In the genomic region with DNA sequence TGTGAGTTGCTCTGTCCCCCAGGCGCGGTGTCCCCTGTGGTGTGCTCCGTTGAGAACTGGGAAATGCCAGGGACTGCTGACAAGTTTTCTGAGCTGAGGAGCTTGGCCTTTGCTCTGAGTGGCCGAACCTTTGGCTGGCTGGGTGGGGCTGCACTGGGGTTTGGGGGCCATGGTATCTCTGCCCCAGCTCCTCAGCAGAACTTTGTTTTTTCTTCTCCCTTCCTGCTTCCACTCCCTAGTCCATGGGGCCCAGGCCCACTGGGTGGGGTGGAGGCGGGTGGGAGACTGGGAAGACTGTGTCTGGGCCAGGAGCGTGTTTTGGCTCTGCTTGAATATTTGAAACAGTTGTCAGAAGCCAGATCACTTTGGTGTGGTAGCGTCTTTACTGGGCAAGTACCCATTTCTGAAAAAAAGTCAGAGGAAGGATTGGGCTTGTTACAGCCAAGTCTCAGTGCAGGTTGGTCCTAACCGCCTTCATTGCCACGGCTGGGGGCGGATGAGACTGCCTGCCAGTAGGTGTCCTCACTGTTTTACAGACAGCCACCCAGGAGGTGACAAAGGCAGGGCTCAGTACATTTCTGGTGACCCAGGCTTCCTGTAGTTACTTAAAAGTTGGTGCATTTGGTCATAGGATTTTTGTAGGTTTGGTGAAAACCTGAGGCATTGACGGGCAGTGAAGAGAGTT, we compare ENCODE assay signal across 9 cellular contexts.
DNase-seq lines count a peak whose midpoint lies in the region; ATAC-seq and TF ChIP-seq lines count a peak whose summit lies in the region.
"Had no signal": no experiment of that assay in that cellular context is flagged by ENCODE, and none has a peak within 500 bp of the region (broad histone marks: within the 10 kb centered on the region; RNA-seq: fewer than 3 reads in every experiment).

No MANE protein-coding gene starts in this region.

- ATAC-seq in left cardiac atrium (peak; percentile 56 to 62), GM18505 (IDR thresholded peaks at IDR 0.05; ENCODE audit: unreplicated experiment) (no peak)

- H3K9ac ChIP-seq in rectal smooth muscle tissue (ENCODE audit: low read length): peak overlapping the region; percentile 63

- DNase-seq in activated CD4-positive, alpha-beta T cell treated with anti-CD3 and anti-CD28 coated beads for 48 hours: peak; percentile 53
- DNase-seq in activated CD4-positive, alpha-beta T cell treated with anti-CD3 and anti-CD28 coated beads for 4 hours: no peak
- DNase-seq in LNCaP clone FGC (ENCODE audit: low read depth): peak; percentile 33
- DNase-seq in activated naive CD8-positive, alpha-beta T cell treated with anti-CD3 and anti-CD28 coated beads for 36 hours: peak; percentile 54
- peak; percentile 64 for DNase-seq in left cardiac atrium
- no peak for DNase-seq in effector memory CD4-positive, alpha-beta T cell

- no peaks in the 10 kb centered on the region for H3K9me3 Mint-ChIP-seq in activated naive CD8-positive, alpha-beta T cell treated with anti-CD3 and anti-CD28 coated beads for 36 hours
- H3K9me3 Mint-ChIP-seq: immature natural killer cell had no signal

- no peaks in the 10 kb centered on the region for H3K9me3 ChIP-seq in effector memory CD4-positive, alpha-beta T cell (ENCODE audit: control insufficient read depth, low read length)

- intact Hi-C loops in left cardiac atrium (cut with DNase I): loop anchor here (5.0 to 10.0 kb wide), 2 partner anchors 248 to 251 kb away; no protein-coding TSS in a partner anchor

- peak; percentile 88 for TF ChIP-seq CTCF in LNCaP clone FGC (IDR thresholded peaks at IDR 0.05; ENCODE audit: control insufficient read depth, extremely low read depth, insufficient read depth)

- no peak for TF ChIP-seq POLR2A in GM18505 (IDR thresholded peaks at IDR 0.05; ENCODE audit: borderline replicate concordance, extremely low read depth, insufficient read depth, insufficient read length)

- no peaks in the 10 kb centered on the region for H3K36me3 Mint-ChIP-seq in activated naive CD8-positive, alpha-beta T cell treated with anti-CD3 and anti-CD28 coated beads for 36 hours

- no peaks in the 10 kb centered on the region for H3K27me3 ChIP-seq in rectal smooth muscle tissue (ENCODE audit: control insufficient read depth, insufficient read depth, low read length)
- no peaks in the 10 kb centered on the region for H3K27me3 ChIP-seq in effector memory CD4-positive, alpha-beta T cell (replicated peaks; ENCODE audit: control insufficient read depth, insufficient read depth, low read length, poor library complexity, severe bottlenecking)

- H3K27ac ChIP-seq in rectal smooth muscle tissue (ENCODE audit: low read depth, low read length): peak overlapping the region; percentile 92
- H3K27ac ChIP-seq in effector memory CD4-positive, alpha-beta T cell (ENCODE audit: insufficient read depth, low read length, poor library complexity, severe bottlenecking): no peak overlapping the region

- H3K4me1 Mint-ChIP-seq in activated naive CD8-positive, alpha-beta T cell treated with anti-CD3 and anti-CD28 coated beads for 36 hours: peaks cover 14% of the 10 kb centered on the region

- H3K36me3 ChIP-seq in rectal smooth muscle tissue (ENCODE audit: control insufficient read depth, insufficient read depth, low read length): no peaks in the 10 kb centered on the region
- no peaks in the 10 kb centered on the region for H3K36me3 ChIP-seq in effector memory CD4-positive, alpha-beta T cell (ENCODE audit: control insufficient read depth, insufficient read depth, low read length)

- H3K4me3 Mint-ChIP-seq in activated naive CD8-positive, alpha-beta T cell treated with anti-CD3 and anti-CD28 coated beads for 36 hours: no peak overlapping the region
- H3K4me3 Mint-ChIP-seq: immature natural killer cell had no signal

- peak overlapping the region; percentile 48 for H3K4me3 ChIP-seq in LNCaP clone FGC (ENCODE audit: low read depth, low read length)
- peak overlapping the region; percentile 67 for H3K4me3 ChIP-seq in rectal smooth muscle tissue (ENCODE audit: low read length)
- no peak overlapping the region for H3K4me3 ChIP-seq in effector memory CD4-positive, alpha-beta T cell (ENCODE audit: insufficient read depth, low read depth, low read length, poor library complexity, severe bottlenecking)

- no peak overlapping the region for H3K27ac Mint-ChIP-seq in activated naive CD8-positive, alpha-beta T cell treated with anti-CD3 and anti-CD28 coated beads for 36 hours
- H3K27ac Mint-ChIP-seq: immature natural killer cell had no signal

- no peaks in the 10 kb centered on the region for H3K27me3 Mint-ChIP-seq in activated naive CD8-positive, alpha-beta T cell treated with anti-CD3 and anti-CD28 coated beads for 36 hours

- peaks cover 57% of the 10 kb centered on the region for H3K4me1 ChIP-seq in rectal smooth muscle tissue (ENCODE audit: control insufficient read depth, insufficient read depth, low read length)
- H3K4me1 ChIP-seq in effector memory CD4-positive, alpha-beta T cell (ENCODE audit: control insufficient read depth, insufficient read depth, low read length, poor library complexity, severe bottlenecking): no peaks in the 10 kb centered on the region

Comparison
In these comparisons a context has a peak if more than half of its experiments do, and no peak if none do; other contexts are left out.
1. DNase-seq: peak in activated CD4-positive, alpha-beta T cell treated with anti-CD3 and anti-CD28 coated beads for 48 hours (single experiment), LNCaP clone FGC (single experiment), activated naive CD8-positive, alpha-beta T cell treated with anti-CD3 and anti-CD28 coated beads for 36 hours (single experiment) and left cardiac atrium (single experiment); none in activated CD4-positive, alpha-beta T cell treated with anti-CD3 and anti-CD28 coated beads for 4 hours (0 of 2) and effector memory CD4-positive, alpha-beta T cell (0 of 3).